In genomic region chr5:154722097-154722496, GRCh38 we compare ENCODE assay signal across 22 cellular contexts. TPM values are rescaled to one million over a fixed set of nuclear protein-coding genes. Genes with fewer than 3 reads are reported as not detected.
DNase-seq lines count a peak whose midpoint lies in the region; FAIRE-seq and TF ChIP-seq lines count a peak whose summit lies in the region.
"Had no signal": no experiment of that assay in that cellular context is flagged by ENCODE, and none has a peak within 500 bp of the region (broad histone marks: within the 10 kb centered on the region; RNA-seq: fewer than 3 reads in every experiment).

No MANE protein-coding gene starts in this region.

- H4K5ac ChIP-seq in H9 (ENCODE audit: insufficient read length, low read depth, low read length) (no peak overlapping the region), H1 (ENCODE audit: insufficient read length, low read depth, low read length) (no peak overlapping the region)

- H2BK20ac ChIP-seq in H9 (ENCODE audit: low read depth, low read length, poor library complexity, severe bottlenecking) (no peak overlapping the region), H1 (ENCODE audit: low read length) (peak overlapping the region; percentile 52; the same call in 1 of the 2 replicates)

- H3K79me1 ChIP-seq in H9 (ENCODE audit: insufficient read depth, low read depth, low read length, poor library complexity, severe bottlenecking) (no peaks in the 10 kb centered on the region), H1 (ENCODE audit: low read depth, low read length) (no peaks in the 10 kb centered on the region; the same call in 1 of the 2 replicates)

- 0 out of 4 replicates have a peak, but pooled peaks of 1 of the 2 experiments have one; percentile 6 for TF ChIP-seq RAD21 in H1 (IDR thresholded peaks at IDR 0.05 in 1 of 2, conservative IDR thresholded peaks at IDR 0.05 in 1 of 2; ENCODE audit: low read depth in 2 of 2, low read length in 2 of 2)

- H4K20me1 ChIP-seq in H9 (ENCODE audit: control insufficient read depth, insufficient read depth, insufficient read length) (no peaks in the 10 kb centered on the region), H1 (replicated peaks in 1 of 2; ENCODE audit: control insufficient read depth in 1 of 2, insufficient read depth in 2 of 2, low read length in 2 of 2) (peaks cover 0 to 2% of the 10 kb centered on the region in 2 experiments)
- H4K20me1 ChIP-seq: BLaER1 treated with 17β-estradiol and CSF1 and Interleukin-3, amounts not matched to agents 10 nM and 100 nM had no signal

- H3K36me3 Mint-ChIP-seq in H9 (ENCODE audit: insufficient read depth in 1 of 3, low read depth in 3 of 3) = peaks cover 0 to 4% (median 0%) of the 10 kb centered on the region in 3 experiments; a peak in 4 of 7 replicates
- H3K36me3 Mint-ChIP-seq in immature natural killer cell = no peaks in the 10 kb centered on the region

- H3K14ac ChIP-seq in H9 (ENCODE audit: insufficient read depth, low read length) = no peak overlapping the region
- no peak overlapping the region for H3K14ac ChIP-seq in H1 (ENCODE audit: insufficient read length)

- H2BK15ac ChIP-seq in H9 (ENCODE audit: low read depth, low read length) (no peak overlapping the region), H1 (ENCODE audit: low read length) (peak overlapping the region; percentile 93)

- FAIRE-seq in H1 (lab: Jason Lieb, UNC) = no peak
- FAIRE-seq: A549, D721Med had no signal

- H2AK5ac ChIP-seq in H9 (ENCODE audit: insufficient read length, low read length) (no peak overlapping the region), H1 (ENCODE audit: low read depth, low read length) (peak overlapping the region; percentile 91)

- H3K27me3 ChIP-seq in H9 (ENCODE audit: insufficient read depth, low read length) (no peaks in the 10 kb centered on the region), HUES6 (ENCODE audit: control insufficient read depth, insufficient read depth, low read length) (no peaks in the 10 kb centered on the region), H1 (replicated peaks in 1 of 4; ENCODE audit: control insufficient read depth in 3 of 4, extremely low read depth in 1 of 4, insufficient read depth in 3 of 4, low read length in 3 of 4) (no peaks in the 10 kb centered on the region), iPS-20b (ENCODE audit: insufficient read depth, low read length) (no peaks in the 10 kb centered on the region)
- H3K27me3 ChIP-seq: BLaER1 treated with 17β-estradiol and CSF1 and Interleukin-3, amounts not matched to agents 10 nM and 100 nM; SJSA1 had no signal

- H3K23ac ChIP-seq in H9 (ENCODE audit: insufficient read length, low read depth, low read length) (no peak overlapping the region), H1 (ENCODE audit: insufficient read length) (no peak overlapping the region)

- POLR2A ChIA-PET in H1 (lab: Charles Lee; ENCODE audit: partially characterized antibody) = interaction anchor here (0.8 to 2.8 kb wide), 8 partner anchors 10 to 137 kb away, joined by 3 to 16 read pairs (median 4); partner anchors contain the start of gene CNOT8

- TF ChIP-seq CTCF in H9 (conservative IDR thresholded peaks at IDR 0.05) (no peak), H1 (IDR thresholded peaks at IDR 0.05; ENCODE audit: control extremely low read depth in 1 of 3, insufficient read depth in 1 of 3, low read depth in 1 of 3, low read length in 3 of 3) (no peak)

- no peak overlapping the region for H3T11ph ChIP-seq in H9 (ENCODE audit: low read length)

- no peaks in the 10 kb centered on the region; the same call in 1 of the 2 replicates for H3K79me2 ChIP-seq in H9 (ENCODE audit: insufficient read depth, low read length)
- peaks cover 0 to 10% of the 10 kb centered on the region in 2 experiments; a peak in 2 of 4 replicates for H3K79me2 ChIP-seq in H1 (ENCODE audit: control insufficient read depth in 1 of 2, insufficient read depth in 2 of 2, low read length in 2 of 2)

- peak overlapping the region; percentile 78 to 92 (median 86) for H3K27ac Mint-ChIP-seq in H9
- H3K27ac Mint-ChIP-seq in immature natural killer cell = no peak overlapping the region
- H3K27ac Mint-ChIP-seq: CD4-positive, alpha-beta T cell had no signal

- no peak for TF ChIP-seq POLR2A in H1 (IDR thresholded peaks at IDR 0.05; ENCODE audit: control extremely low read depth in 1 of 2, low read depth in 2 of 2, low read length in 2 of 2)

- H3K4me2 ChIP-seq in H9 (ENCODE audit: insufficient read depth, insufficient read length, low read length) (peak overlapping the region; percentile 48), H1 (ENCODE audit: insufficient read depth in 1 of 2, low read depth in 2 of 2, low read length in 2 of 2) (peak overlapping the region; percentile 66)
- H3K4me2 ChIP-seq: A549; BLaER1 treated with 17β-estradiol and CSF1 and Interleukin-3, amounts not matched to agents 10 nM and 100 nM had no signal

- H3K9ac ChIP-seq in H9 (ENCODE audit: extremely low read depth, insufficient read length, low read length) (no peak overlapping the region), HUES6 (ENCODE audit: low read length) (no peak overlapping the region), H1 (replicated peaks in 1 of 4; ENCODE audit: extremely low read depth in 1 of 4, low read depth in 3 of 4, low read length in 3 of 4) (no peak overlapping the region; a peak in 1 of 7 replicates), iPS-20b (ENCODE audit: low read depth, low read length) (peak overlapping the region; percentile 46; the same call in 1 of the 2 replicates)
- H3K9ac ChIP-seq: BLaER1 treated with 17β-estradiol and CSF1 and Interleukin-3, amounts not matched to agents 10 nM and 100 nM had no signal

- DNase-seq in H9 (no peak), H1 (ENCODE audit: low read depth in 1 of 2, low spot score in 2 of 2) (no peak), HuH-7 (ENCODE audit: low spot score) (no peak), T1000 (lab: John Stamatoyannopoulos, UW) (no peak), immature natural killer cell (no peak)
- DNase-seq: AML-193; CD4-positive, alpha-beta T cell; IMR-90; KG1; MM.1S; NCI-H2029; NCI-H446 treated with DMSO at 0.1 percent for 48 hours; Right ventricle myocardium superior; RPMI8226 had no signal

- H2BK120ac ChIP-seq in H9 (ENCODE audit: low read depth, low read length, poor library complexity, severe bottlenecking) (no peak overlapping the region), H1 (replicated peaks; ENCODE audit: low read depth, low read length) (peak overlapping the region; percentile 76)

- H3K9me3 ChIP-seq in H9 (ENCODE audit: control insufficient read depth, low read depth, low read length) (no peaks in the 10 kb centered on the region), HUES6 (ENCODE audit: control insufficient read depth, insufficient read depth, low read depth, low read length) (no peaks in the 10 kb centered on the region), H1 (ENCODE audit: insufficient read depth in 2 of 2, low read depth in 1 of 2, low read length in 1 of 2) (no peaks in the 10 kb centered on the region), iPS-20b (ENCODE audit: insufficient read depth, low read depth, low read length) (no peaks in the 10 kb centered on the region)
- H3K9me3 ChIP-seq: A549; BLaER1 treated with 17β-estradiol and CSF1 and Interleukin-3, amounts not matched to agents 10 nM and 100 nM; HAP-1; SJSA1 had no signal

- TF ChIP-seq EP300 in H1 (IDR thresholded peaks at IDR 0.05; ENCODE audit: borderline replicate concordance in 1 of 2, low read depth in 2 of 2, low read length in 2 of 2) = no peak

- H3K4ac ChIP-seq in H9 (ENCODE audit: low read depth, low read length) = no peak overlapping the region
- H3K4ac ChIP-seq in H1 (replicated peaks; ENCODE audit: insufficient read length, low read depth, low read length) = no peak overlapping the region

- H3K4me1 Mint-ChIP-seq in H9 (peaks cover 37 to 43% of the 10 kb centered on the region in 2 experiments), immature natural killer cell (no peaks in the 10 kb centered on the region)

- no peak overlapping the region for H2AFZ ChIP-seq in H9 (ENCODE audit: low read length)
- no peak overlapping the region for H2AFZ ChIP-seq in H1 (ENCODE audit: low read length)

- H3K36me3 ChIP-seq in HUES6 (ENCODE audit: control insufficient read depth, insufficient read depth, low read length) = no peaks in the 10 kb centered on the region
- H3K36me3 ChIP-seq in H1 (ENCODE audit: control insufficient read depth in 2 of 4, insufficient read depth in 4 of 4, low read length in 3 of 4) = no peaks in the 10 kb centered on the region; a peak in 1 of 8 replicates
- H3K36me3 ChIP-seq in iPS-20b (ENCODE audit: insufficient read depth, low read depth, low read length) = no peaks in the 10 kb centered on the region
- H3K36me3 ChIP-seq: BLaER1 treated with 17β-estradiol and CSF1 and Interleukin-3, amounts not matched to agents 10 nM and 100 nM; HAP-1; SJSA1 had no signal

- H3K4me3 ChIP-seq in HUES6 (ENCODE audit: low read depth, low read length) = peak overlapping the region; percentile 35; the same call in 1 of the 2 replicates
- H3K4me3 ChIP-seq in H1 (ENCODE audit: extremely low read depth in 1 of 4, insufficient read depth in 2 of 4, low read depth in 3 of 4, low read length in 4 of 4) = peak overlapping the region in 3 of 4 experiments; percentile 9 to 37 (median 26); a peak in 5 of 8 replicates
- peak overlapping the region; percentile 36; the same call in 1 of the 2 replicates for H3K4me3 ChIP-seq in iPS-20b (ENCODE audit: low read length)
- H3K4me3 ChIP-seq: A549; BLaER1 treated with 17β-estradiol and CSF1 and Interleukin-3, amounts not matched to agents 10 nM and 100 nM; HAP-1; SJSA1 had no signal

- H3K27ac ChIP-seq in H9 (ENCODE audit: insufficient read length, low read depth, low read length) = peak overlapping the region; percentile 55
- H3K27ac ChIP-seq in HUES6 (ENCODE audit: low read depth, low read length) = no peak overlapping the region; the same call in 1 of the 2 replicates
- peak overlapping the region; percentile 74 for H3K27ac ChIP-seq in H1 (ENCODE audit: low read depth, low read length)
- peak overlapping the region; percentile 24 for H3K27ac ChIP-seq in iPS-20b (ENCODE audit: low read length)
- H3K27ac ChIP-seq: A549; BLaER1 treated with 17β-estradiol and CSF1 and Interleukin-3, amounts not matched to agents 10 nM and 100 nM; HL-60; SJSA1 had no signal

- CTCF ChIA-PET in H1 (lab: Charles Lee; ENCODE audit: partially characterized antibody) = interaction anchor here (1.1 to 4.5 kb wide), 3 partner anchors 10 to 47 kb away, joined by 3 to 26 read pairs (median 5); no protein-coding TSS in a partner anchor

- H3K23me2 ChIP-seq in H9 (ENCODE audit: insufficient read length, low read depth, low read length, poor library complexity, severe bottlenecking) = no peaks in the 10 kb centered on the region
- 0 out of 2 replicates have a peak, but pooled peaks cover 4% of the 10 kb centered on the region for H3K23me2 ChIP-seq in H1 (ENCODE audit: low read depth, low read length)

- H2BK12ac ChIP-seq in H9 (ENCODE audit: insufficient read length, low read depth, low read length) (no peak overlapping the region), H1 (ENCODE audit: low read depth, low read length) (peak overlapping the region; percentile 95)

- H3K56ac ChIP-seq in H9 (ENCODE audit: insufficient read length, low read depth, low read length) = no peak overlapping the region
- H3K56ac ChIP-seq in H1 (replicated peaks; ENCODE audit: insufficient read length, low read depth, low read length) = no peak overlapping the region

- H3K4me3 Mint-ChIP-seq in H9 (peak overlapping the region in 1 of 2 experiments; percentile 62; a peak in 4 of 5 replicates), immature natural killer cell (no peak overlapping the region)
- H3K4me3 Mint-ChIP-seq: CD4-positive, alpha-beta T cell had no signal

- no peaks in the 10 kb centered on the region for H3K9me3 Mint-ChIP-seq in H9
- H3K9me3 Mint-ChIP-seq in immature natural killer cell = no peaks in the 10 kb centered on the region
- H3K9me3 Mint-ChIP-seq: CD4-positive, alpha-beta T cell had no signal

- H4K91ac ChIP-seq in H9 (ENCODE audit: insufficient read length, low read depth, low read length) (no peak overlapping the region), H1 (replicated peaks; ENCODE audit: insufficient read length, low read length) (peak overlapping the region; percentile 54)

- no CpG with 5 or more reads among the region's 4 CpGs for WGBS in H9 (ENCODE audit: extremely low coverage, insufficient read length, low lambda C conversion rate)
- WGBS in H1 (ENCODE audit: extremely low coverage in 1 of 2, insufficient coverage in 1 of 2, insufficient read length in 1 of 2, insufficient replicate concordance in 2 of 2, low coverage in 1 of 2, low lambda C conversion rate in 2 of 2, missing lambda C conversion rate in 1 of 2), 2 experiments = 24% methylated on average over 4 of the region's 4 CpGs; no CpG with 5 or more reads in 1 of the 2 experiments

- H3K18ac ChIP-seq in H9 (ENCODE audit: insufficient read length, low read depth, low read length) (no peak overlapping the region), H1 (ENCODE audit: extremely low read depth, low read length) (0 out of 2 replicates have a peak overlapping the region, but pooled peaks have one; percentile 14)

- H2BK5ac ChIP-seq in H9 (ENCODE audit: insufficient read length, low read length) (no peak overlapping the region), H1 (ENCODE audit: low read depth, low read length) (peak overlapping the region; percentile 92; the same call in 1 of the 2 replicates)

- H3K4me1 ChIP-seq in H9 (ENCODE audit: insufficient read depth, low read length) (peaks cover 9% of the 10 kb centered on the region), HUES6 (ENCODE audit: control insufficient read depth, insufficient read depth, low read length) (peaks cover 24% of the 10 kb centered on the region), H1 (replicated peaks in 1 of 4; ENCODE audit: control insufficient read depth in 3 of 4, insufficient read depth in 4 of 4, low read length in 3 of 4) (peaks cover 6 to 17% (median 11%) of the 10 kb centered on the region in 4 experiments), iPS-20b (ENCODE audit: insufficient read depth, low read length) (peaks cover 29% of the 10 kb centered on the region)
- H3K4me1 ChIP-seq: BLaER1 treated with 17β-estradiol and CSF1 and Interleukin-3, amounts not matched to agents 10 nM and 100 nM; SJSA1 had no signal

- H4K8ac ChIP-seq in H9 (replicated peaks; ENCODE audit: insufficient read length, low read depth, low read length) = no peak overlapping the region
- H4K8ac ChIP-seq in H1 (ENCODE audit: extremely low read depth, insufficient read depth, low read length) = no peak overlapping the region

- H3K27me3 Mint-ChIP-seq in H9 (ENCODE audit: low read depth) (no peaks in the 10 kb centered on the region), immature natural killer cell (ENCODE audit: low read depth in 3 of 3) (peaks cover 0 to 2% (median 2%) of the 10 kb centered on the region in 3 donors)
- H3K27me3 Mint-ChIP-seq: CD4-positive, alpha-beta T cell had no signal

RNA-seq across cellular contexts. Expression of gene LARP1, which starts 33.1 kb away (rescaled TPM):
- 370 and 405 TPM in 2 replicates for total RNA-seq in H9 (2021)
- total RNA-seq in H1 (2021; fragmentation: NEBNext Ultra II Directional; extraction: Animal tissue kit (Norgen Biotek cat#: 25700)) = 409 and 422 TPM in 2 replicates
- 106 and 156 TPM in 2 replicates for polyA plus RNA-seq in H1 (2011; rRNA removed)
- polyA plus RNA-seq in H1 (2011; cell fraction: cytosol; rRNA removed) = 126 TPM
- polyA plus RNA-seq in H1 (2011; cell fraction: nucleus; rRNA removed) = 349 TPM
- 181 to 219 TPM (median 186 TPM) in 4 replicates for polyA plus RNA-seq in H1 (2012, experiment 1 of 2)
- polyA plus RNA-seq in H1 (2012, experiment 2 of 2) = 78.9 TPM
- polyA plus RNA-seq in H1 (2013, experiment 1 of 2) = 201 TPM
- polyA plus RNA-seq in H1 (2013, experiment 2 of 2) = 196 TPM
- polyA minus RNA-seq in H1 (2011; rRNA and poly(A)+ RNA removed) = 223 and 225 TPM in 2 replicates
- 149 TPM for polyA minus RNA-seq in H1 (2011; cell fraction: cytosol; rRNA and poly(A)+ RNA removed)
- 253 TPM for polyA minus RNA-seq in H1 (2011; cell fraction: nucleus; rRNA and poly(A)+ RNA removed)
- 10 to 100 TPM in 1 of 3 donors, 1 to 10 TPM in 2; 3.9 to 18.2 (median 5.0) TPM for polyA plus RNA-seq in immature natural killer cell

Comparison
In these comparisons a context has a peak if more than half of its experiments do, and no peak if none do; other contexts are left out.
1. H3K27ac Mint-ChIP-seq: peak in H9 (3 of 3); none in immature natural killer cell (0 of 6).
2. Peak in every context shown above with its lines, with median percentiles within 50 percentile points of each other: H3K4me3 ChIP-seq.